Comparison of ENCODE assay signal across 9 cellular contexts in the genomic region with DNA sequence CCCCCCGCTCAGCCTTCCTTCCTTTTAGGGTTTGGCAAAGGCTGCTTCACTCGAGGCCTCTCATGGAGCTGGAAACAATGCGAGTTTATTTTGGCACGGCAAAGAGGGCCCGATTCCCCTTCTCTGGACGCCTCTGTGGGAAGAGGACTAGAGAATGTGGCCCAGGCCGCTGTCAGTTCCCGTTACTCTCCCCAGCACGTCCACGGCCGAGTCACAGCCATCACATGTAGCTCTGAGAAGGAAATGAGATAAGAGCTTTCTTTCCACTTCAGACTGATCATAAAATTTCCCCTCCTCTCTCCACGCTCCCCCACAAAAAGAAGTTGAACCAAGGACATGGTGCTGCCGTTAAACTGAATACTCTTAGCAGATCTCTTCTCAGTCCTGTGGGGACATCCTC.
DNase-seq lines count a peak whose midpoint lies in the region; ATAC-seq and TF ChIP-seq lines count a peak whose summit lies in the region.
"Had no signal": no experiment of that assay in that cellular context is flagged by ENCODE, and none has a peak within 500 bp of the region (broad histone marks: within the 10 kb centered on the region; RNA-seq: fewer than 3 reads in every experiment).

No MANE protein-coding gene starts in this region.

- no peaks in the 10 kb centered on the region for H3K4me1 Mint-ChIP-seq in activated CD8-positive, alpha-beta T cell treated with anti-CD3 and anti-CD28 coated beads for 36 hours (ENCODE audit: low read depth)
- no peaks in the 10 kb centered on the region for H3K4me1 Mint-ChIP-seq in activated T-helper 1 cell treated with anti-CD3 and anti-CD28 coated beads, Interleukin-12 subunit alpha, Interleukin-12 subunit beta, Interleukin-2, Interleukin-4 antibody, amounts not matched to agents 30 ng/mL and 10 ng/mL and 1 ng/mL, durations not matched to agents 14 hours and 24 hours and 36 hours (ENCODE audit: low read depth)
- H3K4me1 Mint-ChIP-seq in T-cell: no peaks in the 10 kb centered on the region

- no peak for ATAC-seq in activated CD8-positive, alpha-beta T cell treated with anti-CD3 and anti-CD28 coated beads for 36 hours
- peak; percentile 81 for ATAC-seq in Right ventricle myocardium inferior
- no peak for ATAC-seq in T-cell (replicated peaks in 1 of 4)

- intact Hi-C loops in activated CD8-positive, alpha-beta T cell treated with anti-CD3 and anti-CD28 coated beads for 36 hours (cut with micrococcal nuclease): no loop called here
- intact Hi-C loops in Right ventricle myocardium inferior (cut with DNase I): loop anchor here (1.0 kb wide), 1 partner anchor 35 kb away; no protein-coding TSS in a partner anchor
- intact Hi-C loops in activated T-helper 1 cell treated with anti-CD3 and anti-CD28 coated beads, Interleukin-12 subunit alpha, Interleukin-12 subunit beta, Interleukin-2, Interleukin-4 antibody, amounts not matched to agents 30 ng/mL and 10 ng/mL and 1 ng/mL, durations not matched to agents 14 hours and 24 hours and 36 hours (cut with micrococcal nuclease): no loop called here

- peaks cover 4% of the 10 kb centered on the region for H3K27me3 Mint-ChIP-seq in activated CD8-positive, alpha-beta T cell treated with anti-CD3 and anti-CD28 coated beads for 36 hours
- H3K27me3 Mint-ChIP-seq in activated T-helper 1 cell treated with anti-CD3 and anti-CD28 coated beads, Interleukin-12 subunit alpha, Interleukin-12 subunit beta, Interleukin-2, Interleukin-4 antibody, amounts not matched to agents 30 ng/mL and 10 ng/mL and 1 ng/mL, durations not matched to agents 14 hours and 24 hours and 36 hours (ENCODE audit: insufficient read depth): peaks cover 6% of the 10 kb centered on the region
- H3K27me3 Mint-ChIP-seq in T-cell: peaks cover 7 to 11% of the 10 kb centered on the region in 2 donors

- POLR2A ChIA-PET in activated CD8-positive, alpha-beta T cell treated with anti-CD3 and anti-CD28 coated beads for 36 hours (lab: Charles Lee): no interaction called here
- POLR2A ChIA-PET in T-cell (lab: Charles Lee): no interaction called here

- CTCF ChIA-PET in activated CD8-positive, alpha-beta T cell treated with anti-CD3 and anti-CD28 coated beads for 36 hours (lab: Charles Lee): interaction anchor here (0.7 to 2.2 kb wide), 2 partner anchors 10 to 37 kb away, joined by 3 to 5 read pairs; no protein-coding TSS in a partner anchor
- CTCF ChIA-PET in T-cell (lab: Charles Lee): no interaction called here

- H3K4me3 Mint-ChIP-seq in activated CD8-positive, alpha-beta T cell treated with anti-CD3 and anti-CD28 coated beads for 36 hours: no peak overlapping the region
- no peak overlapping the region for H3K4me3 Mint-ChIP-seq in activated T-helper 1 cell treated with anti-CD3 and anti-CD28 coated beads, Interleukin-12 subunit alpha, Interleukin-12 subunit beta, Interleukin-2, Interleukin-4 antibody, amounts not matched to agents 30 ng/mL and 10 ng/mL and 1 ng/mL, durations not matched to agents 14 hours and 24 hours and 36 hours
- H3K4me3 Mint-ChIP-seq in T-cell: no peak overlapping the region
- H3K4me3 Mint-ChIP-seq: brain had no signal

- no peak overlapping the region for H3K27ac Mint-ChIP-seq in activated CD8-positive, alpha-beta T cell treated with anti-CD3 and anti-CD28 coated beads for 36 hours
- no peak overlapping the region for H3K27ac Mint-ChIP-seq in activated T-helper 1 cell treated with anti-CD3 and anti-CD28 coated beads, Interleukin-12 subunit alpha, Interleukin-12 subunit beta, Interleukin-2, Interleukin-4 antibody, amounts not matched to agents 30 ng/mL and 10 ng/mL and 1 ng/mL, durations not matched to agents 14 hours and 24 hours and 36 hours
- no peak overlapping the region for H3K27ac Mint-ChIP-seq in T-cell

- H3K36me3 Mint-ChIP-seq in activated CD8-positive, alpha-beta T cell treated with anti-CD3 and anti-CD28 coated beads for 36 hours (ENCODE audit: low read depth): no peaks in the 10 kb centered on the region
- no peaks in the 10 kb centered on the region for H3K36me3 Mint-ChIP-seq in activated T-helper 1 cell treated with anti-CD3 and anti-CD28 coated beads, Interleukin-12 subunit alpha, Interleukin-12 subunit beta, Interleukin-2, Interleukin-4 antibody, amounts not matched to agents 30 ng/mL and 10 ng/mL and 1 ng/mL, durations not matched to agents 14 hours and 24 hours and 36 hours (ENCODE audit: low read depth)
- no peaks in the 10 kb centered on the region for H3K36me3 Mint-ChIP-seq in T-cell
- H3K36me3 Mint-ChIP-seq: brain had no signal

- TF ChIP-seq CTCF in activated CD8-positive, alpha-beta T cell treated with anti-CD3 and anti-CD28 coated beads for 36 hours (IDR thresholded peaks at IDR 0.05): no peak

- H3K9me3 Mint-ChIP-seq in activated CD8-positive, alpha-beta T cell treated with anti-CD3 and anti-CD28 coated beads for 36 hours: peaks cover 5% of the 10 kb centered on the region
- no peaks in the 10 kb centered on the region for H3K9me3 Mint-ChIP-seq in activated T-helper 1 cell treated with anti-CD3 and anti-CD28 coated beads, Interleukin-12 subunit alpha, Interleukin-12 subunit beta, Interleukin-2, Interleukin-4 antibody, amounts not matched to agents 30 ng/mL and 10 ng/mL and 1 ng/mL, durations not matched to agents 14 hours and 24 hours and 36 hours
- H3K9me3 Mint-ChIP-seq in T-cell: peaks cover 0 to 6% (median 5%) of the 10 kb centered on the region in 3 donors

- DNase-seq in AG08395 (ENCODE audit: low spot score) (peak; percentile 33), Right ventricle myocardium inferior (ENCODE audit: missing footprints) (peak; percentile 90), pons (ENCODE audit: low spot score) (peak; percentile 13), occipital lobe (lab: John Stamatoyannopoulos, UW) (no peak), SIG-M5 treated with dmso at 0.1 percent for 504 hours (lab: John Stamatoyannopoulos, UW; ENCODE audit: unreplicated experiment) (no peak), T-cell (no peak)
- DNase-seq in activated CD8-positive, alpha-beta T cell treated with anti-CD3 and anti-CD28 coated beads for 36 hours: peak; percentile 11
- DNase-seq in activated T-helper 1 cell treated with anti-CD3 and anti-CD28 coated beads, Interleukin-12 subunit alpha, Interleukin-12 subunit beta, Interleukin-2, Interleukin-4 antibody, amounts not matched to agents 30 ng/mL and 10 ng/mL and 1 ng/mL, durations not matched to agents 14 hours and 24 hours and 36 hours (ENCODE audit: low spot score): no peak

Comparison
In these comparisons a context has a peak if more than half of its experiments do, and no peak if none do; other contexts are left out.
1. DNase-seq: peak in AG08395 (single experiment), activated CD8-positive, alpha-beta T cell treated with anti-CD3 and anti-CD28 coated beads for 36 hours (single experiment), Right ventricle myocardium inferior (single experiment) and pons (single experiment); none in occipital lobe (single experiment), SIG-M5 treated with dmso at 0.1 percent for 504 hours (single experiment), activated T-helper 1 cell treated with anti-CD3 and anti-CD28 coated beads, Interleukin-12 subunit alpha, Interleukin-12 subunit beta, Interleukin-2, Interleukin-4 antibody, amounts not matched to agents 30 ng/mL and 10 ng/mL and 1 ng/mL, durations not matched to agents 14 hours and 24 hours and 36 hours (single experiment) and T-cell (0 of 34).